Comparison of ENCODE assay signal across 8 cellular contexts in the genomic region with DNA sequence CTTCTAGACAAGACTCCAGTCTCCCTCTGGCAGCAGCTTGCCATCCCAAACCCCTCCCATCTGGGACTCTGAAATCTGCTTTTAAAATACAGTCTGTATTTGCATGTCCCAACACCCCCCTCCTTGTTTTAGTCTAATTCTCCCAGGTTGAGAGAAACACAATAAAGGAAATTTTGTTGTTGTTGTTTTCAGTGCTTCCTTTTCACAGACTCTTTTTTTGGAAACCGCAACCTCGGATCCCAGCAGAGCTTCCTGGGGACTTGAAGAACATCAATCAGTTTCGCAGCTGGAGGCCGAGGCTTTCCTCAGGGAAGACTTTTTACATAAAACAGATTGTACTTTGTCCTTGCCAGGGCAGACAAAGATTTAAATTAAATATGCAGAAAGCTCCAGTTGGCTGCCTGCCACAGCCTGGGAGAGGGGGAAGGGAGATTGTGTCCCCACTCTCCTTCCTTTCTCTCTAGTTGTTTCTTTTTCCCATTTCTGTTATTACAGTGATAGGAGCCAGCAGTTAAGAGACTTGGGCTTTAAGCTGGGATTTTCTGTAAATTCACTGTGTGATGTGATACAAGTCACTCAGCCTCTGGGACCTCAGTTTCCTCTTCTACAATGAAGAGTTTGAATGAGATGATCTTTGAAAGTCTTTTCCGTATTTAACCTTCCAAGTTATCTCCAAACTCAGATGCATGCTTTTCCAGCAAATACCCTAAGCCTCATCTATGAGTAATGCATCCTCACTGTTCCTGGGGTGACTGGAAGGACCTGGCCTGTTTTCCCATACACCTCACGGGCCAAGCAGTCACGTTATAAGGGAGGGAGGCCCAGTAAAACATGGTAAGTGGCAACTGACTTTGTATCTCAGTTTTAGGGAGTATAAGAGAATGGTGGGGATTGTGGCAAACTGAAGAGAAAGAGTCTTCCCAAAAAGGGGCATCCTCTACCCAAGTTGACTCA.
DNase-seq lines count a peak whose midpoint lies in the region; ATAC-seq and TF ChIP-seq lines count a peak whose summit lies in the region.

No MANE protein-coding gene starts in this region.

- TF ChIP-seq CTCF in epithelial cell of esophagus (IDR thresholded peaks at IDR 0.05; ENCODE audit: insufficient read depth, low read depth, low read length, missing control alignments) (no peak), nephron (IDR thresholded peaks at IDR 0.05; ENCODE audit: unreplicated experiment in 3 of 3) (no peak), natural killer cell (IDR thresholded peaks at IDR 0.05) (no peak)

- H3K4me3 Mint-ChIP-seq in nephron (peak overlapping the region; percentile 51 to 81 (median 65)), natural killer cell (no peak overlapping the region)

- H3K4me1 Mint-ChIP-seq in nephron (peaks cover 73% of the 10 kb centered on the region), natural killer cell (no peaks in the 10 kb centered on the region)

- H3K27ac Mint-ChIP-seq in nephron (peak overlapping the region; percentile 96 to 99 (median 98)), natural killer cell (no peak overlapping the region)

- ATAC-seq in HG02588 (IDR thresholded peaks at IDR 0.05; ENCODE audit: unreplicated experiment) (no peak), HG02870 (IDR thresholded peaks at IDR 0.05; ENCODE audit: unreplicated experiment) (no peak), GM19455 (IDR thresholded peaks at IDR 0.05; ENCODE audit: unreplicated experiment) (no peak), natural killer cell (no peak)

- intact Hi-C loops in natural killer cell (cut with micrococcal nuclease), result no loop called here

- H3K9me3 Mint-ChIP-seq in nephron (no peaks in the 10 kb centered on the region), natural killer cell (no peaks in the 10 kb centered on the region)

- H3K4me3 ChIP-seq in epithelial cell of esophagus (ENCODE audit: low read length), result no peak overlapping the region

- H3K36me3 Mint-ChIP-seq in nephron (ENCODE audit: low read depth), result no peaks in the 10 kb centered on the region
- no peaks in the 10 kb centered on the region for H3K36me3 Mint-ChIP-seq in natural killer cell

- H3K27me3 Mint-ChIP-seq in nephron (ENCODE audit: low read depth) (peaks cover 4% of the 10 kb centered on the region), natural killer cell (ENCODE audit: low read depth in 2 of 2) (peaks cover 0 to 4% of the 10 kb centered on the region in 2 donors)

- peak; percentile 83 for DNase-seq in DMS 273 treated with DMSO at 0.1 percent for 48 hours (lab: John Stamatoyannopoulos, UW)
- DNase-seq in NCI-H446 (lab: John Stamatoyannopoulos, UW), result peak; percentile 92 to 94
- DNase-seq in epithelial cell of esophagus (ENCODE audit: low read depth), result peak; percentile 53
- no peak for DNase-seq in natural killer cell

Comparison
In these comparisons a context has a peak if more than half of its experiments do, and no peak if none do; other contexts are left out.
1. H3K27ac Mint-ChIP-seq: peak in nephron (3 of 3); none in natural killer cell (0 of 2).